Comparison of ENCODE assay signal across 1 cellular context in the genomic region with DNA sequence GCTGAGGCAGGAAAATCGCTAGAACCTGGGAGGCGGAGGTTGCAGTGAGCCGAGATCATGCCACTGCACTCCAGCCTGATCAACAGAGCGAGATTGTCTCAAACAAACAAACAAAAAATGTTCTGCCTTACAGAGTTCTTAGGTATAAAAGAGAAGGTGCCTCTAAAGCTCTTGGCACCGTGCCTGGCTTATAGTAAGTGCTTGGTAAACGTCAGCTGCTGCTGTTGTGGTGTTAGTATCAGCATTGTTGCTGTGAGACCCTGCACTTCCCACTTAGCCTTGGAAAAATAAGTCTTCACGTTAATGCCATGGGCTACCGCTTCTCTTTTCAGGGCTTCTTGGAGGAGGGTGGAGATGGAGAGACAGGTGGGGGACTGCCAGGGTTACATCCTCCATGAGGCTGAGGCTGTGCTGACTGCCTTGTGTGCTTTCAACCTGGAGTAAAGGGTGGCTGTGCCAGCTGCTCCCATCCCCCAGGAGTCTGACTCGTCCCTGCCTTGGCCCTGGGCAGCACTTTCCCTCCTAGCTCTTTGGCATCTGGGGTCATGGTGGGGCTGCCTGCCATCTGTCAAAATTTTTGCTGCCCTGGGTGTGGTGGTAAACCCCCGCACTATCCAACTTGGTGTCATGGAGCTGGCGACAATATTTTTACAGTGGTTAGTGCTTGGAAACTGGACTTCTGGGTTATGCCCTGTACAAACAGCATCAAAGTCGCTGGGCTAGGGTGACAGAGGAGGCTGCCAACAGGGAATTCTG.
TF ChIP-seq lines count a peak whose summit lies in the region.

No MANE protein-coding gene starts in this region.

TF ChIP-seq in SK-N-SH, 30 proteins besides CTCF, POLR2A, EP300 and RAD21 (continued from another document):
- TF ChIP-seq USF1 (IDR thresholded peaks at IDR 0.05; ENCODE audit: borderline replicate concordance, low read depth) = no peak
- TF ChIP-seq JUND (IDR thresholded peaks at IDR 0.05) = no peak
- no peak for TF ChIP-seq RCOR1 (IDR thresholded peaks at IDR 0.05; ENCODE audit: low read length)
- TF ChIP-seq TCF12 (IDR thresholded peaks at IDR 0.05) = peak; percentile 37; the same call in 1 of the 2 replicates
